Comparison of ENCODE assay signal across 9 cellular contexts in genomic region chrX:19334945-19335626, GRCh38. TPM values are rescaled to one million over a fixed set of nuclear protein-coding genes. Genes with fewer than 3 reads are reported as not detected.
A peak's percentile ranks its signal among the peaks of the same experiment; 100 is the strongest.
DNase-seq lines count a peak whose midpoint lies in the region; ATAC-seq, FAIRE-seq and TF ChIP-seq lines count a peak whose summit lies in the region.
"Had no signal": no experiment of that assay in that cellular context is flagged by ENCODE, and none has a peak within 500 bp of the region (broad histone marks: within the 10 kb centered on the region; RNA-seq: fewer than 3 reads in every experiment).

No MANE protein-coding gene starts in this region.

- H3K4me3 ChIP-seq in HFF-Myc (replicated peaks; ENCODE audit: low read depth, low read length): no peak overlapping the region
- H3K4me3 ChIP-seq in SK-N-MC: no peak overlapping the region

- intact Hi-C loops in Right ventricle myocardium inferior (cut with DNase I): loop anchor here (2.0 to 10.0 kb wide), 3 partner anchors 320 to 944 kb away; no protein-coding TSS in a partner anchor

- no peaks in the 10 kb centered on the region for H3K9me3 ChIP-seq in SK-N-MC (ENCODE audit: low read depth, low read length)

- DNase-seq in DMS53 (lab: John Stamatoyannopoulos, UW) (peak; percentile 95), HFF-Myc (ENCODE audit: extremely low read depth, low read depth) (peak; percentile 7), SK-N-MC (ENCODE audit: low read depth, low spot score) (peak; percentile 24), iPS-NIHi7 (ENCODE audit: extremely low spot score) (peak; percentile 73), kidney glomerular epithelial cell (lab: John Stamatoyannopoulos, UW) (no peak), Right ventricle myocardium inferior (ENCODE audit: missing footprints) (no peak), HTR-8/SVneo (ENCODE audit: insufficient read length, low spot score) (no peak)

- H3K27ac ChIP-seq in SK-N-MC: no peak overlapping the region
- H3K27ac ChIP-seq: epithelial cell of prostate had no signal

- H3K36me3 ChIP-seq in SK-N-MC (ENCODE audit: insufficient read depth, low read length): no peaks in the 10 kb centered on the region

- ATAC-seq in Right ventricle myocardium inferior (no peak), HG03432 (IDR thresholded peaks at IDR 0.05; ENCODE audit: unreplicated experiment) (no peak)

- FAIRE-seq in HTR-8/SVneo (lab: Jason Lieb, UNC): no peak

- no peak overlapping the region for H3K9ac ChIP-seq in SK-N-MC (ENCODE audit: insufficient read length)

- TF ChIP-seq CTCF in HFF-Myc (IDR thresholded peaks at IDR 0.05; ENCODE audit: low read depth, low read length, missing control alignments): peak; percentile 49

RNA-seq across cellular contexts. Expression of gene PDHA1, which starts 8.6 kb away (rescaled TPM):
- total RNA-seq in Right ventricle myocardium inferior: 1,288 TPM

Comparison
In these comparisons a context has a peak if more than half of its experiments do, and no peak if none do; other contexts are left out.
1. DNase-seq: peak in DMS53 (single experiment), HFF-Myc (single experiment), SK-N-MC (single experiment) and iPS-NIHi7 (single experiment); none in kidney glomerular epithelial cell (single experiment), Right ventricle myocardium inferior (single experiment) and HTR-8/SVneo (single experiment).